Comparison of ENCODE assay signal across 14 cellular contexts in genomic region chr4:74418063-74418670, GRCh38. TPM values are rescaled to one million over a fixed set of nuclear protein-coding genes. Genes with fewer than 3 reads are reported as not detected.
A peak's percentile ranks its signal among the peaks of the same experiment; 100 is the strongest.
DNase-seq lines count a peak whose midpoint lies in the region; ATAC-seq, FAIRE-seq and TF ChIP-seq lines count a peak whose summit lies in the region.
"Had no signal": no experiment of that assay in that cellular context is flagged by ENCODE, and none has a peak within 500 bp of the region (broad histone marks: within the 10 kb centered on the region; RNA-seq: fewer than 3 reads in every experiment).

No MANE protein-coding gene starts in this region.

- TF ChIP-seq CTCF in AG09309 (IDR thresholded peaks at IDR 0.05; ENCODE audit: control insufficient read depth, insufficient read depth, low read depth, low read length, missing control alignments) (no peak), bronchial epithelial cell (IDR thresholded peaks at IDR 0.05; ENCODE audit: insufficient read depth, low read length, severe bottlenecking) (no peak), left ventricle myocardium inferior (IDR thresholded peaks at IDR 0.05; ENCODE audit: borderline replicate concordance) (no peak)

- no peaks in the 10 kb centered on the region for H3K9me3 ChIP-seq in left ventricle myocardium inferior (replicated peaks)
- H3K9me3 ChIP-seq: spleen had no signal

- peaks cover 9% of the 10 kb centered on the region for H3K4me1 ChIP-seq in left ventricle myocardium inferior
- H3K4me1 ChIP-seq: spleen had no signal

- no peak overlapping the region for H3K27ac ChIP-seq in left ventricle myocardium inferior (replicated peaks)
- H3K27ac ChIP-seq: spleen had no signal

- H3K27me3 ChIP-seq in bronchial epithelial cell (ENCODE audit: control insufficient read depth, insufficient read depth, low read length) (no peaks in the 10 kb centered on the region), left ventricle myocardium inferior (ENCODE audit: low read depth) (no peaks in the 10 kb centered on the region)
- H3K27me3 ChIP-seq: spleen had no signal

- H3K36me3 ChIP-seq in bronchial epithelial cell (ENCODE audit: control insufficient read depth, insufficient read depth, low read length) (no peaks in the 10 kb centered on the region), left ventricle myocardium inferior (no peaks in the 10 kb centered on the region)
- H3K36me3 ChIP-seq: spleen had no signal

- peak; percentile 44 for FAIRE-seq in HTR-8/SVneo (lab: Jason Lieb, UNC)
- FAIRE-seq in bronchial epithelial cell (lab: Jason Lieb, UNC) = peak; percentile 77

- H3K4me3 ChIP-seq in AG09309 (ENCODE audit: control insufficient read depth, low read depth, low read length) = no peak overlapping the region
- H3K4me3 ChIP-seq in bronchial epithelial cell (ENCODE audit: low read depth, low read length) = no peak overlapping the region
- H3K4me3 ChIP-seq in left ventricle myocardium inferior = no peak overlapping the region
- H3K4me3 ChIP-seq: GM23338, spleen had no signal

- intact Hi-C loops in left colon (cut with DNase I, micrococcal nuclease) = no loop called here
- intact Hi-C loops in left ventricle myocardium inferior (cut with micrococcal nuclease) = no loop called here

- DNase-seq in AG09309 (ENCODE audit: low read depth) = peak; percentile 34
- peak; percentile 7 for DNase-seq in HTR-8/SVneo (ENCODE audit: insufficient read length, low spot score)
- DNase-seq in bronchial epithelial cell (ENCODE audit: low read depth) = peak; percentile 97
- no peak for DNase-seq in left colon
- DNase-seq in DMS114 treated with DMSO at 0.1 percent for 48 hours (lab: John Stamatoyannopoulos, UW; ENCODE audit: unreplicated experiment) = no peak
- DNase-seq in left ventricle myocardium inferior = no peak
- DNase-seq in NCI-H1417 (lab: John Stamatoyannopoulos, UW) = no peak
- DNase-seq: activated naive CD8-positive, alpha-beta T cell treated with anti-CD3 and anti-CD28 coated beads for 36 hours; effector CD4-positive, alpha-beta T cell; naive B cell; NCI-H2029; spleen had no signal

- ATAC-seq in left colon (peak; percentile 65), HG03442 (IDR thresholded peaks at IDR 0.05; ENCODE audit: unreplicated experiment) (no peak)
- ATAC-seq: GM23338 had no signal

RNA-seq across cellular contexts. Expression of gene AREG, which starts 26.8 kb away (rescaled TPM):
- total RNA-seq in bronchial epithelial cell (197 and 272 TPM in 2 replicates), left colon (10 to 100 TPM; 30.0 to 42.3 TPM), left ventricle myocardium inferior (0.55 TPM)
- total RNA-seq: GM23338 had no signal

RNA-seq across cellular contexts. Expression of gene EREG, which starts 53.2 kb away (rescaled TPM):
- 30.7 and 31.1 TPM in 2 replicates for total RNA-seq in bronchial epithelial cell
- 1 to 10 TPM; 5.0 to 6.4 TPM for total RNA-seq in left colon
- total RNA-seq in left ventricle myocardium inferior = not detected
- total RNA-seq: activated naive CD8-positive, alpha-beta T cell treated with anti-CD3 and anti-CD28 coated beads for 36 hours; GM23338 had no signal

Comparison
In these comparisons a context has a peak if more than half of its experiments do, and no peak if none do; other contexts are left out.
1. DNase-seq: peak in AG09309 (single experiment), HTR-8/SVneo (single experiment) and bronchial epithelial cell (single experiment); none in left colon (0 of 2), DMS114 treated with DMSO at 0.1 percent for 48 hours (single experiment), left ventricle myocardium inferior (single experiment) and NCI-H1417 (0 of 3).
2. RNA of gene AREG, which starts 26.8 kb away (total RNA-seq): 197 to 272 TPM in bronchial epithelial cell and 30.0 to 42.3 TPM in left colon; 0.55 TPM in left ventricle myocardium inferior (single experiment); every median in the first group is over 10 times any median in the second.